ENCODE assay signal across 1 cellular context in the genomic region with DNA sequence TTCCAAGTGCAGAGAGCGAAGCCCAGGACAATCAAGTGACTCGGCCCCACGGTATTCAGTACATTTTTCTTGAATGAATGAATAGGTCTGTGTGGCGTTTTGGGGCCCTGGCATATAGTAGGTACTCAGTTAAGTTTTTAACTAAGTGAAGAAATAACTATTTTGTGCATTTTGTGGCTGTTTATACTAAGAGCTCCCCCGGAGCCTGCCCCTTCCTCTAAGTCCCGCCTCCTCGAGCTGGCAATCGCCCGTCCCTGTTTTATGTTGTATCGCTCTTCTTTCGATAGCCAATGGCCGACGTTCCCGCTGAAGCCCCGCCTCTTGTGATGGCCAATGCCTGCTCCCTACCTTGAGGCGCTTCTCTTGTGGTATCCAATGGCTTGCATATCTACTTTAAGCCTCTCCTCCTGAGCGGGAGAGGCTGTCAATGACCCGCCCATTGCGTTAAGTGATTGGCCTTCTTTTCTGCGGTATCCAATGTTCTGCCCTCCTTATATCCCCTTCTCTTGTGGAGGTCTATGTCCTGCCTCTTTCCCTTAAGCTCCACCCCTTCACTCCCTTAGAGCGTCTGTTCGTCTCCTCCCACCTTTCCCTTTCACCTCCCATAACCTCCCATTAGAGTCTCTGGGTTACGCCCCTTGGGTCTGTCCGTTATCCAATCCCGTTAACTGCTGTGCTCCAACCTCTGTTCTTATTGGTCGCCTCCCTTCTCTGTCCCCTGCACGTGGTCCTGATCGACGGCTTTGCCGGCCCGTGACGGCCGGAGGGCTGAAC.
TF ChIP-seq lines count a peak whose summit lies in the region.

No MANE protein-coding gene starts in this region.

TF ChIP-seq in K562, 482 proteins besides CTCF, POLR2A, EP300 and RAD21 (continued from another document):
- TF ChIP-seq, protein P1, sequence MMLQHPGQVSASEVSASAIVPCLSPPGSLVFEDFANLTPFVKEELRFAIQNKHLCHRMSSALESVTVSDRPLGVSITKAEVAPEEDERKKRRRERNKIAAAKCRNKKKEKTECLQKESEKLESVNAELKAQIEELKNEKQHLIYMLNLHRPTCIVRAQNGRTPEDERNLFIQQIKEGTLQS (IDR thresholded peaks at IDR 0.05): no peak
- TF ChIP-seq, protein P1 (CRISPR knock-in tag; conservative IDR thresholded peaks at IDR 0.05): no peak; the same call in 1 of the 2 replicates
- TF ChIP-seq GABPA (tag; conservative IDR thresholded peaks at IDR 0.05; ENCODE audit: low read depth) (peak; percentile 93), GABPB1 (CRISPR knock-in tag; IDR thresholded peaks at IDR 0.05) (peak; percentile 92)
TF ChIP-seq in K562: peak in this region for 81.
